In genomic region chr17:78946131-78946530, GRCh38 we compare ENCODE assay signal across 17 cellular contexts. TPM values are rescaled to one million over a fixed set of nuclear protein-coding genes. Genes with fewer than 3 reads are reported as not detected.
A peak's percentile ranks its signal among the peaks of the same experiment; 100 is the strongest.
DNase-seq lines count a peak whose midpoint lies in the region; ATAC-seq, FAIRE-seq and TF ChIP-seq lines count a peak whose summit lies in the region.
"Had no signal": no experiment of that assay in that cellular context is flagged by ENCODE, and none has a peak within 500 bp of the region (broad histone marks: within the 10 kb centered on the region; RNA-seq: fewer than 3 reads in every experiment).

No MANE protein-coding gene starts in this region.

- peaks cover 12% of the 10 kb centered on the region for H3K9me3 ChIP-seq in HepG2 (ENCODE audit: low read length)
- H3K9me3 ChIP-seq in trophoblast cell (ENCODE audit: insufficient read depth, low read depth, low read length): peaks cover 6% of the 10 kb centered on the region
- H3K9me3 ChIP-seq in Peyer's patch: peaks cover 0 to 9% (median 0%) of the 10 kb centered on the region in 4 donors

- H3K14ac ChIP-seq in trophoblast cell (ENCODE audit: low read length): no peak overlapping the region

- no peak overlapping the region for H3K23ac ChIP-seq in trophoblast cell (ENCODE audit: low read length)

- BruUV-seq in HepG2 (replicated peaks; lab: Mats Ljungman, UMichigan): no TSS peak

- no peak overlapping the region for H2BK5ac ChIP-seq in trophoblast cell (ENCODE audit: low read depth, low read length, poor library complexity)

- no peak overlapping the region for H3K4ac ChIP-seq in trophoblast cell (ENCODE audit: low read depth, low read length)

- H3K36me3 Mint-ChIP-seq in T-helper 2 cell treated with Interferon-gamma antibody and Interleukin-4, amounts not matched to agents 5 μg/mL and 100 μg/mL, for 36 hours (ENCODE audit: low read depth): peaks cover 1% of the 10 kb centered on the region
- H3K36me3 Mint-ChIP-seq in effector memory CD8-positive, alpha-beta T cell (ENCODE audit: insufficient read depth): peaks cover 3% of the 10 kb centered on the region

- H3K9ac ChIP-seq in HepG2 (ENCODE audit: insufficient read depth, low read depth, low read length) (no peak overlapping the region), trophoblast cell (ENCODE audit: low read length) (no peak overlapping the region)

- no peak overlapping the region for H4K12ac ChIP-seq in trophoblast cell (ENCODE audit: low read depth, low read length)

- TF ChIP-seq EP300 in HepG2 (IDR thresholded peaks at IDR 0.05; ENCODE audit: low read depth in 2 of 2, low read length in 2 of 2) (no peak), HepG2 (CRISPR knock-in tag; IDR thresholded peaks at IDR 0.05; ENCODE audit: borderline replicate concordance) (no peak)

- H3K9me3 Mint-ChIP-seq in T-helper 2 cell treated with Interferon-gamma antibody and Interleukin-4, amounts not matched to agents 5 μg/mL and 100 μg/mL, for 36 hours: peaks cover 9% of the 10 kb centered on the region
- H3K9me3 Mint-ChIP-seq in effector memory CD8-positive, alpha-beta T cell: no peaks in the 10 kb centered on the region

- in situ Hi-C loops in HepG2 (cut with HindIII; ENCODE audit: extremely low pct_ligation_motif_present, low pct_unique_long_range_greater_than_20kb): no loop called here

- intact Hi-C loops in HepG2 (cut with micrococcal nuclease; ENCODE audit: unreplicated experiment): no loop called here

- POLR2A ChIA-PET in HepG2 (lab: Yijun Ruan, JAX): interaction anchor here (1.9 kb wide), 1 partner anchor 16 kb away, joined by 7 read pairs; no protein-coding TSS in a partner anchor

- no peak overlapping the region for H2AK5ac ChIP-seq in trophoblast cell (ENCODE audit: low read length)

- TF ChIP-seq CTCF in HepG2 (CRISPR knock-in tag; IDR thresholded peaks at IDR 0.05) (no peak), Peyer's patch (IDR thresholded peaks at IDR 0.05) (no peak)

- no peak for FAIRE-seq in HepG2 (lab: Jason Lieb, UNC)
- FAIRE-seq: D721Med, G401.6, GM12891, GM19239, H1 had no signal

- peak; percentile 35 to 38 for DNase-seq in SHP77 (lab: John Stamatoyannopoulos, UW)
- no peak for DNase-seq in SHP77 treated with DMSO at 0.1 percent for 48 hours (lab: John Stamatoyannopoulos, UW)
- no peak for DNase-seq in HepG2 (ENCODE audit: low spot score)
- peak; percentile 43 to 72 for DNase-seq in trophoblast cell
- DNase-seq in Peyer's patch: no peak
- no peak for DNase-seq in T-helper 2 cell treated with Interferon-gamma antibody and Interleukin-4, amounts not matched to agents 5 μg/mL and 100 μg/mL, for 36 hours (ENCODE audit: low spot score)
- DNase-seq in effector memory CD8-positive, alpha-beta T cell: no peak
- DNase-seq: Caco-2; CD4-positive, alpha-beta T cell; H9 had no signal

- H3K4me2 ChIP-seq in HepG2 (ENCODE audit: low read depth, low read length) (no peak overlapping the region), trophoblast cell (ENCODE audit: low read length) (no peak overlapping the region)

- no peaks in the 10 kb centered on the region for H3K36me3 ChIP-seq in HepG2 (replicated peaks in 1 of 2; ENCODE audit: control insufficient read depth in 1 of 2, insufficient read depth in 2 of 2, low read length in 2 of 2)
- H3K36me3 ChIP-seq in trophoblast cell (ENCODE audit: control insufficient read depth in 1 of 2, insufficient read depth in 2 of 2, low read length in 2 of 2): no peaks in the 10 kb centered on the region
- no peaks in the 10 kb centered on the region for H3K36me3 ChIP-seq in Peyer's patch

- ATAC-seq in HepG2: no peak
- no peak for ATAC-seq in effector memory CD8-positive, alpha-beta T cell (replicated peaks)

- no peak overlapping the region for H4K91ac ChIP-seq in trophoblast cell (ENCODE audit: low read depth, low read length)

- 78% methylated on average over 7 of the region's 7 CpGs for WGBS in HepG2 (ENCODE audit: low lambda C conversion rate)
- no CpG with 5 or more reads among the region's 7 CpGs for WGBS in trophoblast cell (ENCODE audit: extremely low coverage, insufficient coverage, insufficient read length)

- H3K27ac Mint-ChIP-seq in T-helper 2 cell treated with Interferon-gamma antibody and Interleukin-4, amounts not matched to agents 5 μg/mL and 100 μg/mL, for 36 hours: no peak overlapping the region
- no peak overlapping the region for H3K27ac Mint-ChIP-seq in effector memory CD8-positive, alpha-beta T cell
- H3K27ac Mint-ChIP-seq: B cell; CD4-positive, alpha-beta T cell; H9 had no signal

- no peak overlapping the region for H2BK120ac ChIP-seq in trophoblast cell (ENCODE audit: insufficient read depth, low read length, poor library complexity)

- TF ChIP-seq POLR2A in HepG2 (IDR thresholded peaks at IDR 0.05; ENCODE audit: insufficient read depth in 1 of 2, low read depth in 2 of 2, low read length in 2 of 2) (no peak), Peyer's patch (IDR thresholded peaks at IDR 0.05) (no peak)

- H3K79me2 ChIP-seq in HepG2 (ENCODE audit: insufficient read depth, low read length) (no peaks in the 10 kb centered on the region), trophoblast cell (ENCODE audit: control insufficient read depth, insufficient read depth, low read length, poor library complexity) (no peaks in the 10 kb centered on the region)

- H4K20me1 ChIP-seq in HepG2 (ENCODE audit: insufficient read depth, low read length): no peaks in the 10 kb centered on the region

- H3K4me1 ChIP-seq in HepG2 (ENCODE audit: insufficient read depth, low read length): peaks cover 23% of the 10 kb centered on the region
- H3K4me1 ChIP-seq in trophoblast cell (ENCODE audit: control insufficient read depth in 1 of 2, insufficient read depth in 2 of 2, low read length in 2 of 2): no peaks in the 10 kb centered on the region
- H3K4me1 ChIP-seq in Peyer's patch: peaks cover 0 to 9% (median 0%) of the 10 kb centered on the region in 4 donors
- H3K4me1 ChIP-seq: Caco-2 had no signal

- H3K27me3 ChIP-seq in HepG2 (ENCODE audit: control insufficient read depth in 1 of 2, insufficient read depth in 2 of 2, low read length in 2 of 2): peaks cover 2 to 23% of the 10 kb centered on the region in 2 experiments; a peak in 3 of 5 replicates
- no peaks in the 10 kb centered on the region for H3K27me3 ChIP-seq in trophoblast cell (ENCODE audit: insufficient read depth, low read length)
- no peaks in the 10 kb centered on the region for H3K27me3 ChIP-seq in Peyer's patch

- H3K18ac ChIP-seq in trophoblast cell (ENCODE audit: low read length): no peak overlapping the region

- no peaks in the 10 kb centered on the region for H3K4me1 Mint-ChIP-seq in T-helper 2 cell treated with Interferon-gamma antibody and Interleukin-4, amounts not matched to agents 5 μg/mL and 100 μg/mL, for 36 hours (ENCODE audit: low read depth)
- H3K4me1 Mint-ChIP-seq in effector memory CD8-positive, alpha-beta T cell (ENCODE audit: low read depth in 2 of 2): no peaks in the 10 kb centered on the region

- H4K8ac ChIP-seq in trophoblast cell (ENCODE audit: low read depth, low read length): no peak overlapping the region

- H3K79me1 ChIP-seq in trophoblast cell (ENCODE audit: low read length): no peaks in the 10 kb centered on the region

- H3K4me3 ChIP-seq in HepG2 (replicated peaks in 1 of 3; ENCODE audit: insufficient read depth in 1 of 3, low read depth in 2 of 3, low read length in 3 of 3): no peak overlapping the region
- H3K4me3 ChIP-seq in trophoblast cell (ENCODE audit: low read depth, low read length): no peak overlapping the region
- H3K4me3 ChIP-seq in Peyer's patch: no peak overlapping the region

- H3K27me3 Mint-ChIP-seq in T-helper 2 cell treated with Interferon-gamma antibody and Interleukin-4, amounts not matched to agents 5 μg/mL and 100 μg/mL, for 36 hours (ENCODE audit: low read depth): no peaks in the 10 kb centered on the region
- peaks cover 28 to 75% of the 10 kb centered on the region in 2 donors for H3K27me3 Mint-ChIP-seq in effector memory CD8-positive, alpha-beta T cell

- H2AFZ ChIP-seq in HepG2 (ENCODE audit: low read length) (no peak overlapping the region), trophoblast cell (ENCODE audit: insufficient read depth, low read length, poor library complexity) (no peak overlapping the region)

- H3K27ac ChIP-seq in HepG2 (ENCODE audit: extremely low read length, insufficient read depth, low read length): no peak overlapping the region
- no peak overlapping the region for H3K27ac ChIP-seq in trophoblast cell (ENCODE audit: low read depth, low read length)
- no peak overlapping the region for H3K27ac ChIP-seq in Peyer's patch
- H3K27ac ChIP-seq: C4-2B had no signal

- CTCF ChIA-PET in HepG2 (lab: Yijun Ruan, JAX; ENCODE audit: low intra/inter-chr PET ratio, low total read pairs): no interaction called here

- H3K4me3 Mint-ChIP-seq in T-helper 2 cell treated with Interferon-gamma antibody and Interleukin-4, amounts not matched to agents 5 μg/mL and 100 μg/mL, for 36 hours: no peak overlapping the region
- H3K4me3 Mint-ChIP-seq in effector memory CD8-positive, alpha-beta T cell: no peak overlapping the region
- H3K4me3 Mint-ChIP-seq: CD4-positive, alpha-beta T cell; H9 had no signal

- no peak for TF ChIP-seq RAD21 in HepG2 (CRISPR knock-in tag; IDR thresholded peaks at IDR 0.05)

- H2BK12ac ChIP-seq in trophoblast cell (ENCODE audit: low read length): no peak overlapping the region

RNA-seq across cellular contexts. Expression of gene TIMP2, which starts 20.9 kb away (rescaled TPM):
- total RNA-seq in HepG2 (2016; rRNA removed; fragmentation: Illumina TruSeq; extraction: Trizol): 2.2 and 3.8 TPM in 2 replicates
- 1.4 and 1.7 TPM in 2 replicates for total RNA-seq in HepG2 (2016; cell fraction: cytosol; rRNA removed; fragmentation: Illumina TruSeq; extraction: Trizol; ENCODE audit: low read depth)
- 1.7 and 3.9 TPM in 2 replicates for total RNA-seq in HepG2 (2016; cell fraction: insoluble cytoplasmic fraction; rRNA removed; fragmentation: Illumina TruSeq; extraction: Trizol)
- total RNA-seq in HepG2 (2016; cell fraction: membrane; rRNA removed; fragmentation: Illumina TruSeq; extraction: Trizol): 3.3 and 3.4 TPM in 2 replicates
- total RNA-seq in HepG2 (2016; cell fraction: nucleus; rRNA removed; fragmentation: Illumina TruSeq; extraction: Trizol): 6.3 and 8.0 TPM in 2 replicates
- polyA plus RNA-seq in HepG2 (2011; rRNA removed): 8.5 and 11.7 TPM in 2 replicates
- 8.0 and 12.6 TPM in 2 replicates for polyA plus RNA-seq in HepG2 (2011; cell fraction: cytosol; rRNA removed)
- polyA plus RNA-seq in HepG2 (2011; cell fraction: nucleus; rRNA removed): 10.4 and 13.8 TPM in 2 replicates
- 25.0 and 33.2 TPM in 2 replicates for polyA plus RNA-seq in HepG2 (2012)
- 3.0 and 3.2 TPM in 2 replicates for polyA plus RNA-seq in HepG2 (2016; cell fraction: cytosol; fragmentation: Illumina TruSeq; extraction: Trizol; ENCODE audit: low read depth)
- polyA plus RNA-seq in HepG2 (2016; cell fraction: insoluble cytoplasmic fraction; fragmentation: Illumina TruSeq; extraction: Trizol; ENCODE audit: low read depth): 3.9 and 5.4 TPM in 2 replicates
- polyA plus RNA-seq in HepG2 (2016; cell fraction: membrane; fragmentation: Illumina TruSeq; extraction: Trizol; ENCODE audit: low read depth): 4.0 and 5.0 TPM in 2 replicates
- 18.4 and 18.6 TPM in 2 replicates for polyA plus RNA-seq in HepG2 (2016; cell fraction: nucleus; fragmentation: Illumina TruSeq; extraction: Trizol; ENCODE audit: insufficient read depth, low read depth)
- 10.0 and 25.5 TPM in 2 replicates for polyA minus RNA-seq in HepG2 (2011; rRNA and poly(A)+ RNA removed; ENCODE audit: low replicate concordance)
- 11.5 and 14.6 TPM in 2 replicates for polyA minus RNA-seq in HepG2 (2011; cell fraction: cytosol; rRNA and poly(A)+ RNA removed)
- polyA minus RNA-seq in HepG2 (2011; cell fraction: nucleus; rRNA and poly(A)+ RNA removed): 4.2 and 6.2 TPM in 2 replicates
- 53.1 and 56.6 TPM in 2 replicates for polyA plus RNA-seq in trophoblast cell (2013)
- 10 to 100 TPM; 27.2 to 73.2 (median 45.0) TPM for total RNA-seq in Peyer's patch

RNA-seq across cellular contexts. Expression of gene LGALS3BP, which starts 33.6 kb away (rescaled TPM):
- total RNA-seq in HepG2 (2016; rRNA removed; fragmentation: Illumina TruSeq; extraction: Trizol) (116 and 332 TPM in 2 replicates), Peyer's patch (1,000 to 10,000 TPM in 3 of 4 donors, 100 to 1,000 TPM in 1; 202 to 2,181 (median 1,427) TPM)
- total RNA-seq in HepG2 (2016; cell fraction: cytosol; rRNA removed; fragmentation: Illumina TruSeq; extraction: Trizol; ENCODE audit: low read depth): 62.3 and 63.4 TPM in 2 replicates
- 116 and 342 TPM in 2 replicates for total RNA-seq in HepG2 (2016; cell fraction: insoluble cytoplasmic fraction; rRNA removed; fragmentation: Illumina TruSeq; extraction: Trizol)
- 57.6 and 60.1 TPM in 2 replicates for total RNA-seq in HepG2 (2016; cell fraction: membrane; rRNA removed; fragmentation: Illumina TruSeq; extraction: Trizol)
- total RNA-seq in HepG2 (2016; cell fraction: nucleus; rRNA removed; fragmentation: Illumina TruSeq; extraction: Trizol): 311 and 384 TPM in 2 replicates
- 137 and 185 TPM in 2 replicates for polyA plus RNA-seq in HepG2 (2011; rRNA removed)
- 89.4 and 111 TPM in 2 replicates for polyA plus RNA-seq in HepG2 (2011; cell fraction: cytosol; rRNA removed)
- polyA plus RNA-seq in HepG2 (2011; cell fraction: nucleus; rRNA removed): 667 and 704 TPM in 2 replicates
- 341 and 458 TPM in 2 replicates for polyA plus RNA-seq in HepG2 (2012)
- 36.8 and 37.2 TPM in 2 replicates for polyA plus RNA-seq in HepG2 (2016; cell fraction: cytosol; fragmentation: Illumina TruSeq; extraction: Trizol; ENCODE audit: low read depth)
- 103 and 140 TPM in 2 replicates for polyA plus RNA-seq in HepG2 (2016; cell fraction: insoluble cytoplasmic fraction; fragmentation: Illumina TruSeq; extraction: Trizol; ENCODE audit: low read depth)
- polyA plus RNA-seq in HepG2 (2016; cell fraction: membrane; fragmentation: Illumina TruSeq; extraction: Trizol; ENCODE audit: low read depth): 41.5 and 48.5 TPM in 2 replicates
- 669 and 711 TPM in 2 replicates for polyA plus RNA-seq in HepG2 (2016; cell fraction: nucleus; fragmentation: Illumina TruSeq; extraction: Trizol; ENCODE audit: insufficient read depth, low read depth)
- 165 and 565 TPM in 2 replicates for polyA minus RNA-seq in HepG2 (2011; rRNA and poly(A)+ RNA removed; ENCODE audit: low replicate concordance)
- 316 and 377 TPM in 2 replicates for polyA minus RNA-seq in HepG2 (2011; cell fraction: cytosol; rRNA and poly(A)+ RNA removed)
- 112 and 148 TPM in 2 replicates for polyA minus RNA-seq in HepG2 (2011; cell fraction: nucleus; rRNA and poly(A)+ RNA removed)
- polyA plus RNA-seq in trophoblast cell (2013): 9.1 and 9.3 TPM in 2 replicates

RNA-seq across cellular contexts. Expression of gene CEP295NL, which starts 43.1 kb away (rescaled TPM):
- total RNA-seq in HepG2 (2016; rRNA removed; fragmentation: Illumina TruSeq; extraction: Trizol): not detected in 2 replicates
- not detected in 2 replicates for total RNA-seq in HepG2 (2016; cell fraction: cytosol; rRNA removed; fragmentation: Illumina TruSeq; extraction: Trizol; ENCODE audit: low read depth)
- total RNA-seq in HepG2 (2016; cell fraction: insoluble cytoplasmic fraction; rRNA removed; fragmentation: Illumina TruSeq; extraction: Trizol): 0.06 TPM in 1 of 2 replicates, not detected in the other
- total RNA-seq in HepG2 (2016; cell fraction: membrane; rRNA removed; fragmentation: Illumina TruSeq; extraction: Trizol): not detected in 2 replicates
- total RNA-seq in HepG2 (2016; cell fraction: nucleus; rRNA removed; fragmentation: Illumina TruSeq; extraction: Trizol): not detected in 2 replicates
- polyA plus RNA-seq in HepG2 (2011; rRNA removed): not detected in 2 replicates
- polyA plus RNA-seq in HepG2 (2011; cell fraction: cytosol; rRNA removed): not detected in 2 replicates
- polyA plus RNA-seq in HepG2 (2011; cell fraction: nucleus; rRNA removed): 0.14 and 0.31 TPM in 2 replicates
- 0.07 and 0.13 TPM in 2 replicates for polyA plus RNA-seq in HepG2 (2012)
- not detected in 2 replicates for polyA plus RNA-seq in HepG2 (2016; cell fraction: cytosol; fragmentation: Illumina TruSeq; extraction: Trizol; ENCODE audit: low read depth)
- not detected in 2 replicates for polyA plus RNA-seq in HepG2 (2016; cell fraction: insoluble cytoplasmic fraction; fragmentation: Illumina TruSeq; extraction: Trizol; ENCODE audit: low read depth)
- not detected in 2 replicates for polyA plus RNA-seq in HepG2 (2016; cell fraction: membrane; fragmentation: Illumina TruSeq; extraction: Trizol; ENCODE audit: low read depth)
- polyA plus RNA-seq in HepG2 (2016; cell fraction: nucleus; fragmentation: Illumina TruSeq; extraction: Trizol; ENCODE audit: insufficient read depth, low read depth): not detected in 2 replicates
- 1.2 TPM in 1 of 2 replicates, not detected in the other for polyA minus RNA-seq in HepG2 (2011; rRNA and poly(A)+ RNA removed; ENCODE audit: low replicate concordance)
- not detected in 2 replicates for polyA minus RNA-seq in HepG2 (2011; cell fraction: cytosol; rRNA and poly(A)+ RNA removed)
- polyA minus RNA-seq in HepG2 (2011; cell fraction: nucleus; rRNA and poly(A)+ RNA removed): 1.5 and 1.6 TPM in 2 replicates
- polyA plus RNA-seq in trophoblast cell (2013): 0.18 and 0.19 TPM in 2 replicates
- 10 to 100 TPM in 2 of 4 donors, 1 to 10 TPM in 2; 1.1 to 45.4 (median 9.1) TPM for total RNA-seq in Peyer's patch

Comparison
In these comparisons a context has a peak if more than half of its experiments do, and no peak if none do; other contexts are left out.
1. DNase-seq: peak in SHP77 (2 of 2) and trophoblast cell (2 of 2); none in SHP77 treated with DMSO at 0.1 percent for 48 hours (single experiment), HepG2 (single experiment), Peyer's patch (0 of 3), T-helper 2 cell treated with Interferon-gamma antibody and Interleukin-4, amounts not matched to agents 5 μg/mL and 100 μg/mL, for 36 hours (single experiment) and effector memory CD8-positive, alpha-beta T cell (0 of 3).